Comparison of ENCODE assay signal across 8 cellular contexts in genomic region chr7:131557521-131558385, GRCh38. TPM values are rescaled to one million over a fixed set of nuclear protein-coding genes. Genes with fewer than 3 reads are reported as not detected.
DNase-seq lines count a peak whose midpoint lies in the region; ATAC-seq, FAIRE-seq and TF ChIP-seq lines count a peak whose summit lies in the region.

No MANE protein-coding gene starts in this region.

- ATAC-seq in GM18909 (IDR thresholded peaks at IDR 0.05; ENCODE audit: poor library complexity, unreplicated experiment) (no peak), HG02623 (IDR thresholded peaks at IDR 0.05; ENCODE audit: unreplicated experiment) (no peak)

- H3K36me3 Mint-ChIP-seq in astrocyte (ENCODE audit: low read depth, unreplicated experiment), result no peaks in the 10 kb centered on the region

- peaks cover 20% of the 10 kb centered on the region for H4K20me1 ChIP-seq in astrocyte (ENCODE audit: insufficient read depth, low read length)

- peaks cover 2% of the 10 kb centered on the region for H3K4me1 Mint-ChIP-seq in astrocyte (ENCODE audit: low read depth, unreplicated experiment)

- peak overlapping the region; percentile 87 for H3K4me2 ChIP-seq in astrocyte (ENCODE audit: low read length)

- H3K27ac ChIP-seq in astrocyte (ENCODE audit: low read depth, low read length) (no peak overlapping the region), stomach smooth muscle (ENCODE audit: low read length) (peak overlapping the region; percentile 11)

- H3K9me3 ChIP-seq in astrocyte (ENCODE audit: insufficient read depth, low read depth, low read length), result no peaks in the 10 kb centered on the region
- H3K9me3 ChIP-seq in stomach smooth muscle (ENCODE audit: control insufficient read depth in 2 of 2, low read length in 2 of 2), result no peaks in the 10 kb centered on the region

- H3K4me3 Mint-ChIP-seq in astrocyte (ENCODE audit: unreplicated experiment), result peak overlapping the region; percentile 81

- H3K4me3 ChIP-seq in astrocyte (ENCODE audit: insufficient read depth, low read depth, low read length) (peak overlapping the region; percentile 48), stomach smooth muscle (ENCODE audit: low read length in 2 of 2) (peak overlapping the region; percentile 57 to 72)

- peak; percentile 63 for DNase-seq in DMS53 (lab: John Stamatoyannopoulos, UW)
- DNase-seq in DMS53 treated with DMSO at 0.1 percent for 48 hours (lab: John Stamatoyannopoulos, UW; ENCODE audit: unreplicated experiment), result no peak
- no peak for DNase-seq in astrocyte (ENCODE audit: low read depth)
- DNase-seq in islet precursor cell, result peak; percentile 83
- no peak for DNase-seq in NCI-H2029 (lab: John Stamatoyannopoulos, UW)

- H3K27me3 ChIP-seq in astrocyte (ENCODE audit: insufficient read depth, low read length) (peaks cover 8% of the 10 kb centered on the region), stomach smooth muscle (ENCODE audit: control insufficient read depth in 1 of 2, insufficient read depth in 2 of 2, low read length in 2 of 2) (no peaks in the 10 kb centered on the region)

- peak overlapping the region; percentile 86 for H2AFZ ChIP-seq in astrocyte (ENCODE audit: low read depth, low read length)

- H3K9ac ChIP-seq in astrocyte (ENCODE audit: low read length) (peak overlapping the region; percentile 67), stomach smooth muscle (ENCODE audit: low read length in 2 of 2) (peak overlapping the region; percentile 13 to 33)

- H3K27ac Mint-ChIP-seq in astrocyte (ENCODE audit: unreplicated experiment), result peak overlapping the region; percentile 12

- peaks cover 23% of the 10 kb centered on the region for H3K79me2 ChIP-seq in astrocyte (ENCODE audit: insufficient read depth, low read length)

- H3K36me3 ChIP-seq in astrocyte (ENCODE audit: insufficient read depth, low read length) (no peaks in the 10 kb centered on the region), stomach smooth muscle (ENCODE audit: control insufficient read depth in 2 of 2, insufficient read depth in 2 of 2, low read length in 2 of 2) (no peaks in the 10 kb centered on the region)

- peaks cover 22% of the 10 kb centered on the region for H3K4me1 ChIP-seq in astrocyte (ENCODE audit: insufficient read depth, low read length)
- peaks cover 24% of the 10 kb centered on the region for H3K4me1 ChIP-seq in stomach smooth muscle (ENCODE audit: control insufficient read depth, insufficient read depth, low read length)

- no peak for TF ChIP-seq CTCF in astrocyte (IDR thresholded peaks at IDR 0.05; ENCODE audit: insufficient read depth, low read depth, low read length)

- no peaks in the 10 kb centered on the region for H3K9me3 Mint-ChIP-seq in astrocyte (ENCODE audit: unreplicated experiment)

- FAIRE-seq in astrocyte (lab: Jason Lieb, UNC), result no peak

- H3K27me3 Mint-ChIP-seq in astrocyte (ENCODE audit: low read depth, unreplicated experiment), result peaks cover 23% of the 10 kb centered on the region

RNA-seq across cellular contexts. Expression of gene PODXL, which starts 1.3 kb away (rescaled TPM):
- total RNA-seq in astrocyte, result 29.9 and 47.1 TPM in 2 replicates

Comparison
In these comparisons a context has a peak if more than half of its experiments do, and no peak if none do; other contexts are left out.
1. DNase-seq: peak in DMS53 (single experiment) and islet precursor cell (single experiment); none in DMS53 treated with DMSO at 0.1 percent for 48 hours (single experiment), astrocyte (single experiment) and NCI-H2029 (single experiment).